In the genomic region with DNA sequence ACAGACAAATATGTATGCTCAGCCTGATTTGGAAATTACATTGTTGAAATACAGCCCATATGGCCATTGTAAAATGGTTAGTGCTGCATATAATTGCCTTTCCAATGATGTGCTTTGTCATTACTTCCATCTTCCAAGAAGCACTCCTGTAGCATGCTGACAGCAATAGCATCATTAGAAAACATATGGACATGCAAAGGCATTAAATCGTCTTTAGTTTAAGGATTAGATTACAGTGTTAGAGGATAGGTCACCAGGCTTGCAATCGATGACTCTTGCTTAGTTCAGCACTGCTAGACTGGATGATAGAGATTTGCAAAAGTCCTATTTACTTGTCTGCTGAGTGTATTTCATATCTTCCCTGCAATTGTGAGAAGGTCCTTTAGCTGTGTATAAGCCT, we compare ENCODE assay signal across 20 cellular contexts. TPM values are rescaled to one million over a fixed set of nuclear protein-coding genes. Genes with fewer than 3 reads are reported as not detected.
DNase-seq lines count a peak whose midpoint lies in the region; ATAC-seq, FAIRE-seq and TF ChIP-seq lines count a peak whose summit lies in the region.
"Had no signal": no experiment of that assay in that cellular context is flagged by ENCODE, and none has a peak within 500 bp of the region (broad histone marks: within the 10 kb centered on the region; RNA-seq: fewer than 3 reads in every experiment).

No MANE protein-coding gene starts in this region.

- no peak overlapping the region for H3K56ac ChIP-seq in H1 (replicated peaks; ENCODE audit: insufficient read length, low read depth, low read length)

- no peak overlapping the region for H4K8ac ChIP-seq in H1 (ENCODE audit: extremely low read depth, insufficient read depth, low read length)

- H4K5ac ChIP-seq in H1 (ENCODE audit: insufficient read length, low read depth, low read length): no peak overlapping the region

- no peak for ATAC-seq in HG02642 (IDR thresholded peaks at IDR 0.05; ENCODE audit: poor library complexity, unreplicated experiment)
- ATAC-seq: HepG2 had no signal

- no peak for TF ChIP-seq POLR2A in H1 (IDR thresholded peaks at IDR 0.05; ENCODE audit: control extremely low read depth in 1 of 2, low read depth in 2 of 2, low read length in 2 of 2)

- H3K23me2 ChIP-seq in H1 (ENCODE audit: low read depth, low read length): no peaks in the 10 kb centered on the region

- no peaks in the 10 kb centered on the region for H3K36me3 Mint-ChIP-seq in chondrocyte (ENCODE audit: low read depth)
- H3K36me3 Mint-ChIP-seq: CD14-positive monocyte; CD4-positive, alpha-beta memory T cell had no signal

- H3K79me2 ChIP-seq in H1 (ENCODE audit: control insufficient read depth in 1 of 2, insufficient read depth in 2 of 2, low read length in 2 of 2): no peaks in the 10 kb centered on the region

- peaks cover 3% of the 10 kb centered on the region; the same call in 1 of the 2 replicates for H3K79me1 ChIP-seq in H1 (ENCODE audit: low read depth, low read length)

- H2BK20ac ChIP-seq in H1 (ENCODE audit: low read length): no peak overlapping the region

- peaks cover 32 to 34% of the 10 kb centered on the region in 2 experiments for H4K20me1 ChIP-seq in H1 (replicated peaks in 1 of 2; ENCODE audit: control insufficient read depth in 1 of 2, insufficient read depth in 2 of 2, low read length in 2 of 2)

- H2AK5ac ChIP-seq in H1 (ENCODE audit: low read depth, low read length): no peak overlapping the region

- no peak overlapping the region for H2BK5ac ChIP-seq in H1 (ENCODE audit: low read depth, low read length)

- H3K4me1 Mint-ChIP-seq in chondrocyte (ENCODE audit: low read depth): peaks cover 14% of the 10 kb centered on the region
- H3K4me1 Mint-ChIP-seq: CD4-positive, alpha-beta memory T cell; IgD-negative memory B cell had no signal

- H3K4me1 ChIP-seq in HEK293 (ENCODE audit: control insufficient read depth, insufficient read depth, low read length) (peaks cover 38% of the 10 kb centered on the region), H1 (replicated peaks in 1 of 4; ENCODE audit: control insufficient read depth in 3 of 4, insufficient read depth in 4 of 4, low read length in 3 of 4) (peaks cover 0 to 13% (median 5%) of the 10 kb centered on the region in 4 experiments; a peak in 5 of 7 replicates)

- no peak overlapping the region for H2BK120ac ChIP-seq in H1 (replicated peaks; ENCODE audit: low read depth, low read length)

- H3K4ac ChIP-seq in H1 (replicated peaks; ENCODE audit: insufficient read length, low read depth, low read length): no peak overlapping the region

- H3K4me3 Mint-ChIP-seq in chondrocyte (ENCODE audit: unreplicated experiment): no peak overlapping the region
- H3K4me3 Mint-ChIP-seq: CD14-positive monocyte; CD4-positive, alpha-beta memory T cell; HFFc6; IgD-negative memory B cell had no signal

- no peak overlapping the region for H3K23ac ChIP-seq in H1 (ENCODE audit: insufficient read length)

- TF ChIP-seq EP300 in H1 (IDR thresholded peaks at IDR 0.05; ENCODE audit: borderline replicate concordance in 1 of 2, low read depth in 2 of 2, low read length in 2 of 2): no peak

- H4K91ac ChIP-seq in H1 (replicated peaks; ENCODE audit: insufficient read length, low read length): no peak overlapping the region

- DNase-seq in NCI-H2171 treated with DMSO at 0.1 percent for 48 hours (lab: John Stamatoyannopoulos, UW) (peak; percentile 78), NCI-H2171 (lab: John Stamatoyannopoulos, UW) (no peak), NCI-H82 (lab: John Stamatoyannopoulos, UW) (peak; percentile 91), H1 (ENCODE audit: low read depth in 1 of 2, low spot score in 2 of 2) (no peak), ecto neural progenitor cell (ENCODE audit: low spot score) (no peak), chondrocyte (ENCODE audit: low spot score) (no peak)
- DNase-seq: 8988T; CD4-positive, alpha-beta memory T cell; GM23248; HCEC 1CT; HFFc6 had no signal

- H3K14ac ChIP-seq in H1 (ENCODE audit: insufficient read length): no peak overlapping the region

- H3K27me3 Mint-ChIP-seq in chondrocyte (ENCODE audit: low read depth): no peaks in the 10 kb centered on the region

- TF ChIP-seq CTCF in HEK293 (tag by site-specific recombination; IDR thresholded peaks at IDR 0.05) (no peak), H1 (IDR thresholded peaks at IDR 0.05; ENCODE audit: control extremely low read depth in 1 of 3, insufficient read depth in 1 of 3, low read depth in 1 of 3, low read length in 3 of 3) (no peak), chondrocyte (IDR thresholded peaks at IDR 0.05) (no peak)

- H3K4me3 ChIP-seq in HEK293 (ENCODE audit: low read depth, low read length): no peak overlapping the region
- no peak overlapping the region for H3K4me3 ChIP-seq in H1 (ENCODE audit: extremely low read depth in 1 of 4, insufficient read depth in 2 of 4, low read depth in 3 of 4, low read length in 4 of 4)
- H3K4me3 ChIP-seq: BLaER1, GM23248 had no signal

- no peak overlapping the region for H2AFZ ChIP-seq in H1 (ENCODE audit: low read length)
- H2AFZ ChIP-seq: GM23248 had no signal

- CTCF ChIA-PET in HEK293 (lab: Yijun Ruan, JAX): interaction anchor here (0.5 kb wide), 1 partner anchor 76 kb away, joined by 3 read pairs; no protein-coding TSS in a partner anchor
- CTCF ChIA-PET in H1 (lab: Charles Lee; ENCODE audit: partially characterized antibody): no interaction called here

- no peaks in the 10 kb centered on the region for H3K36me3 ChIP-seq in HEK293 (ENCODE audit: control insufficient read depth in 2 of 2, insufficient read depth in 1 of 2, low read length in 2 of 2)
- no peaks in the 10 kb centered on the region for H3K36me3 ChIP-seq in H1 (ENCODE audit: control insufficient read depth in 2 of 4, insufficient read depth in 4 of 4, low read length in 3 of 4)

- no peak for TF ChIP-seq RAD21 in H1 (IDR thresholded peaks at IDR 0.05 in 1 of 2, conservative IDR thresholded peaks at IDR 0.05 in 1 of 2; ENCODE audit: low read depth in 2 of 2, low read length in 2 of 2)

- POLR2A ChIA-PET in HEK293 (lab: Yijun Ruan, JAX) (no interaction called here), H1 (lab: Charles Lee; ENCODE audit: partially characterized antibody) (no interaction called here)

- H3K27ac ChIP-seq in HEK293 (ENCODE audit: extremely low read depth, low read depth, low read length): no peak overlapping the region
- H3K27ac ChIP-seq in H1 (ENCODE audit: low read depth, low read length): no peak overlapping the region
- H3K27ac ChIP-seq: BLaER1, GM23248 had no signal

- H3K27ac Mint-ChIP-seq in chondrocyte (ENCODE audit: unreplicated experiment): no peak overlapping the region
- H3K27ac Mint-ChIP-seq: CD14-positive monocyte; CD4-positive, alpha-beta memory T cell; HFFc6; IgD-negative memory B cell had no signal

- H3K9me3 ChIP-seq in HEK293 (ENCODE audit: control insufficient read depth, insufficient read depth, low read depth, low read length) (no peaks in the 10 kb centered on the region), H1 (ENCODE audit: insufficient read depth in 2 of 2, low read depth in 1 of 2, low read length in 1 of 2) (no peaks in the 10 kb centered on the region)
- H3K9me3 ChIP-seq: BLaER1 had no signal

- peaks cover 85 to 99% (median 94%) of the 10 kb centered on the region in 4 experiments for H3K27me3 ChIP-seq in H1 (replicated peaks in 1 of 4; ENCODE audit: control insufficient read depth in 3 of 4, extremely low read depth in 1 of 4, insufficient read depth in 3 of 4, low read length in 3 of 4)
- H3K27me3 ChIP-seq: BLaER1 had no signal

- no peak overlapping the region for H2BK15ac ChIP-seq in H1 (ENCODE audit: low read length)

- no peak for FAIRE-seq in H1 (lab: Jason Lieb, UNC)
- FAIRE-seq: G401.6, GM12891, H54, HepG2 had no signal

- 76% methylated on average over 2 of the region's 2 CpGs; no CpG with 5 or more reads in 1 of the 2 experiments for WGBS in H1 (ENCODE audit: extremely low coverage in 1 of 2, insufficient coverage in 1 of 2, insufficient read length in 1 of 2, insufficient replicate concordance in 2 of 2, low coverage in 1 of 2, low lambda C conversion rate in 2 of 2, missing lambda C conversion rate in 1 of 2), 2 experiments

- H3K18ac ChIP-seq in H1 (ENCODE audit: extremely low read depth, low read length): no peak overlapping the region

- no peak overlapping the region; a peak in 1 of 7 replicates for H3K9ac ChIP-seq in H1 (replicated peaks in 1 of 4; ENCODE audit: extremely low read depth in 1 of 4, low read depth in 3 of 4, low read length in 3 of 4)
- H3K9ac ChIP-seq: BLaER1, GM23248 had no signal

- no peak overlapping the region for H3K4me2 ChIP-seq in H1 (ENCODE audit: insufficient read depth in 1 of 2, low read depth in 2 of 2, low read length in 2 of 2)

- H2BK12ac ChIP-seq in H1 (ENCODE audit: low read depth, low read length): no peak overlapping the region

- H3K9me3 Mint-ChIP-seq in chondrocyte (ENCODE audit: low read depth): no peaks in the 10 kb centered on the region
- H3K9me3 Mint-ChIP-seq: CD14-positive monocyte, IgD-negative memory B cell had no signal

TF ChIP-seq in HEK293, 187 proteins besides CTCF, POLR2A, EP300 and RAD21 (continues in another document):
- TF ChIP-seq ZFP37 (tag by site-specific recombination; IDR thresholded peaks at IDR 0.05) (no peak), FEZF1 (tag by site-specific recombination; IDR thresholded peaks at IDR 0.05) (no peak), ZEB2 (tag by site-specific recombination; IDR thresholded peaks at IDR 0.05) (peak; percentile 76; the same call in 1 of the 2 replicates), TRIM28 (IDR thresholded peaks at IDR 0.05; ENCODE audit: borderline replicate concordance, low read length) (no peak)

TF ChIP-seq in H1, 55 proteins besides CTCF, POLR2A, EP300 and RAD21:
- TF ChIP-seq SRF (IDR thresholded peaks at IDR 0.05; ENCODE audit: low read depth, low read length): no peak
- TF ChIP-seq FOSL1 (IDR thresholded peaks at IDR 0.05; ENCODE audit: insufficient read depth, low read depth, low read length): no peak
- TF ChIP-seq NRF1 (IDR thresholded peaks at IDR 0.05; ENCODE audit: low read depth, low read length): no peak
- TF ChIP-seq POU5F1 (IDR thresholded peaks at IDR 0.05; ENCODE audit: low read depth, low read length): no peak
- 0 out of 2 replicates have a peak, but pooled peaks have one; percentile 17 for TF ChIP-seq SUZ12 (IDR thresholded peaks at IDR 0.05; ENCODE audit: low read length)

RNA-seq across cellular contexts. Expression of gene AUTS2, which starts 17.4 kb away (rescaled TPM):
- 95.3 and 101 TPM in 2 replicates for total RNA-seq in H1 (2021; fragmentation: NEBNext Ultra II Directional; extraction: Animal tissue kit (Norgen Biotek cat#: 25700))
- polyA plus RNA-seq in H1 (2011; rRNA removed): 25.9 and 44.3 TPM in 2 replicates
- polyA plus RNA-seq in H1 (2011; cell fraction: cytosol; rRNA removed): 27.8 TPM
- polyA plus RNA-seq in H1 (2011; cell fraction: nucleus; rRNA removed): 132 TPM
- polyA plus RNA-seq in H1 (2012, experiment 1 of 2): 77.3 to 113 TPM (median 88.3 TPM) in 4 replicates
- polyA plus RNA-seq in H1 (2012, experiment 2 of 2): 20.6 TPM
- 47.8 TPM for polyA plus RNA-seq in H1 (2013, experiment 1 of 2)
- polyA plus RNA-seq in H1 (2013, experiment 2 of 2): 42.8 TPM
- 71.0 and 86.4 TPM in 2 replicates for polyA minus RNA-seq in H1 (2011; rRNA and poly(A)+ RNA removed)
- polyA minus RNA-seq in H1 (2011; cell fraction: cytosol; rRNA and poly(A)+ RNA removed): 92.1 TPM
- polyA minus RNA-seq in H1 (2011; cell fraction: nucleus; rRNA and poly(A)+ RNA removed): 279 TPM
- total RNA-seq in chondrocyte: 31.5 to 69.2 TPM (median 40.8 TPM) in 3 replicates
- polyA plus RNA-seq: HepG2 had no signal

Comparison
In these comparisons a context has a peak if more than half of its experiments do, and no peak if none do; other contexts are left out.
1. DNase-seq: peak in NCI-H2171 treated with DMSO at 0.1 percent for 48 hours (single experiment) and NCI-H82 (single experiment); none in NCI-H2171 (single experiment), H1 (0 of 2), ecto neural progenitor cell (single experiment) and chondrocyte (single experiment).